Comparison of ENCODE assay signal across 15 cellular contexts in the genomic region with DNA sequence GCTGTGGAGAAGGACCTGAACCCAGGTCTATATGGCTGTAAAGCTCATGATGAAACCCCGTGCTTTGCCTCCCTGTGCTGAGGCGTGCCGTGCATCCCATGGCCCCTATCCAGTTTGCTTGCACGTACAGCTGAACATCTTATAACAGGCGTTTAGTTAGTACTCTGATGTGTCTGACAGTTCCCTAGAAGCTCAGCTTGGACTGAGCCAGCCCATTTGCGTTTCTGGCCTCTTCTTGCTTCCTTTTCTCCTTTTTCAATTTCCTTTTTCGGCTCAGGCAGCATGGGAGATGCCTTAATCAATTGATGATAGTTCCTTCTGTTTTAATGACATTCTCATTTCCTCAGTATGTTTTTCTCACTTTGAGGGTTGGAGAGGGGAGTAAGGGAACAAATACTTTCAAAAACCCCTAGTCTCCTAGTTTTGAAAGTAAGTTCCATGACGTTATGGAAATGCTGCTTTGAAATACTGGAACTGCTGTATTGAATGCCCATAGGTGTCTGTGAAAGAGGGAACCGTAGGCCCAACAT. TPM values are rescaled to one million over a fixed set of nuclear protein-coding genes. Genes with fewer than 3 reads are reported as not detected.
DNase-seq lines count a peak whose midpoint lies in the region; ATAC-seq and TF ChIP-seq lines count a peak whose summit lies in the region.
"Had no signal": no experiment of that assay in that cellular context is flagged by ENCODE, and none has a peak within 500 bp of the region (broad histone marks: within the 10 kb centered on the region; RNA-seq: fewer than 3 reads in every experiment).

No MANE protein-coding gene starts in this region.

- no peak for DNase-seq in HFFc6
- no peak for DNase-seq in adipocyte (ENCODE audit: low read depth)
- DNase-seq in hepatocyte (ENCODE audit: low spot score): no peak
- DNase-seq in spleen: no peak
- DNase-seq in activated CD4-positive, alpha-beta memory T cell treated with anti-CD3 and anti-CD28 coated beads, Interleukin-2, amount 10 ng/mL, durations not matched to agents 7 days and 5 days: no peak
- no peak for DNase-seq in 8988T
- no peak for DNase-seq in GM13977 (ENCODE audit: low spot score)
- DNase-seq: activated CD4-positive, CD25-positive, alpha-beta regulatory T cell treated with anti-CD3 and anti-CD28 coated beads, Interleukin-2, amount 50 U/mL, for 72 hours; activated T-cell treated with anti-CD3 and anti-CD28 coated beads, Interleukin-2, amount 50 U/mL, for 24 hours; DMS79 treated with DMSO at 0.1 percent for 48 hours; mesendoderm; NCI-H1417 had no signal

- peaks cover 36% of the 10 kb centered on the region for H3K4me1 Mint-ChIP-seq in HFFc6 (ENCODE audit: low read depth)
- peaks cover 26% of the 10 kb centered on the region for H3K4me1 Mint-ChIP-seq in activated CD4-positive, alpha-beta memory T cell treated with anti-CD3 and anti-CD28 coated beads, Interleukin-2, amount 10 ng/mL, durations not matched to agents 7 days and 5 days

- TF ChIP-seq CTCF in HFFc6 (IDR thresholded peaks at IDR 0.05) (no peak), hepatocyte (IDR thresholded peaks at IDR 0.05; ENCODE audit: poor library complexity) (no peak), spleen (IDR thresholded peaks at IDR 0.05 in 8 of 11, conservative IDR thresholded peaks at IDR 0.05 in 3 of 11) (no peak), GM13977 (IDR thresholded peaks at IDR 0.05; ENCODE audit: extremely low read depth, insufficient read depth, missing control alignments) (no peak)

- CTCF ChIA-PET in activated CD4-positive, alpha-beta memory T cell treated with anti-CD3 and anti-CD28 coated beads, Interleukin-2, amount 10 ng/mL, durations not matched to agents 7 days and 5 days (lab: Charles Lee): interaction anchor here (0.6 kb wide), 1 partner anchor 188 kb away, joined by 3 read pairs; no protein-coding TSS in a partner anchor

- no peaks in the 10 kb centered on the region for H3K36me3 Mint-ChIP-seq in HFFc6 (ENCODE audit: low read depth)
- peaks cover 46% of the 10 kb centered on the region for H3K36me3 Mint-ChIP-seq in activated CD4-positive, alpha-beta memory T cell treated with anti-CD3 and anti-CD28 coated beads, Interleukin-2, amount 10 ng/mL, durations not matched to agents 7 days and 5 days (ENCODE audit: low read depth)

- H3K27me3 Mint-ChIP-seq in HFFc6 (ENCODE audit: insufficient read depth): no peaks in the 10 kb centered on the region
- H3K27me3 Mint-ChIP-seq in activated CD4-positive, alpha-beta memory T cell treated with anti-CD3 and anti-CD28 coated beads, Interleukin-2, amount 10 ng/mL, durations not matched to agents 7 days and 5 days: no peaks in the 10 kb centered on the region
- H3K27me3 Mint-ChIP-seq: activated T-cell treated with anti-CD3 and anti-CD28 coated beads, Interleukin-2, amount 50 U/mL, for 24 hours had no signal

- no peak overlapping the region for H3K4me2 ChIP-seq in hepatocyte

- H4K20me1 ChIP-seq in hepatocyte (ENCODE audit: insufficient read depth, poor library complexity, severe bottlenecking): no peaks in the 10 kb centered on the region

- TF ChIP-seq POLR2A in spleen (IDR thresholded peaks at IDR 0.05): no peak

- H3K9me3 ChIP-seq in adipocyte (ENCODE audit: control insufficient read depth, low read length): no peaks in the 10 kb centered on the region
- no peaks in the 10 kb centered on the region for H3K9me3 ChIP-seq in hepatocyte (ENCODE audit: low read depth)
- no peaks in the 10 kb centered on the region for H3K9me3 ChIP-seq in spleen
- H3K9me3 ChIP-seq: colonic mucosa, thyroid gland had no signal

- peak overlapping the region; percentile 75 for H3K27ac ChIP-seq in hepatocyte
- peak overlapping the region in 5 of 8 donors; percentile 7 to 58 (median 56) for H3K27ac ChIP-seq in spleen
- H3K27ac ChIP-seq: colonic mucosa had no signal

- no peaks in the 10 kb centered on the region for H3K9me3 Mint-ChIP-seq in HFFc6
- H3K9me3 Mint-ChIP-seq in activated CD4-positive, alpha-beta memory T cell treated with anti-CD3 and anti-CD28 coated beads, Interleukin-2, amount 10 ng/mL, durations not matched to agents 7 days and 5 days: no peaks in the 10 kb centered on the region
- H3K9me3 Mint-ChIP-seq: activated T-cell treated with anti-CD3 and anti-CD28 coated beads, Interleukin-2, amount 50 U/mL, for 24 hours had no signal

- no peak overlapping the region for H2AFZ ChIP-seq in hepatocyte

- 89% methylated on average over 9 of the region's 9 CpGs for WGBS in hepatocyte (ENCODE audit: low lambda C conversion rate, missing lambda C conversion rate)
- WGBS in spleen, 5 donors: 71 to 78% (median 73%) methylated on average over 9 of the region's 9 CpGs

- in situ Hi-C loops in GM13977 (cut with MboI; ENCODE audit: low pct_unique_long_range_greater_than_20kb, low sequenced_read_pairs, unreplicated experiment): no loop called here

- POLR2A ChIA-PET in activated CD4-positive, alpha-beta memory T cell treated with anti-CD3 and anti-CD28 coated beads, Interleukin-2, amount 10 ng/mL, durations not matched to agents 7 days and 5 days (lab: Charles Lee): no interaction called here

- H3K27me3 ChIP-seq in adipocyte (replicated peaks; ENCODE audit: control insufficient read depth, insufficient read depth, low read length): no peaks in the 10 kb centered on the region
- H3K27me3 ChIP-seq in hepatocyte: no peaks in the 10 kb centered on the region
- no peaks in the 10 kb centered on the region for H3K27me3 ChIP-seq in spleen (replicated peaks in 1 of 7)
- H3K27me3 ChIP-seq: colonic mucosa, thyroid gland had no signal

- no peak for ATAC-seq in HG03571 (IDR thresholded peaks at IDR 0.05; ENCODE audit: unreplicated experiment)

- H3K9ac ChIP-seq in adipocyte (ENCODE audit: low read length): peak overlapping the region; percentile 73

- H3K4me3 Mint-ChIP-seq in HFFc6: no peak overlapping the region
- H3K4me3 Mint-ChIP-seq in activated CD4-positive, alpha-beta memory T cell treated with anti-CD3 and anti-CD28 coated beads, Interleukin-2, amount 10 ng/mL, durations not matched to agents 7 days and 5 days: no peak overlapping the region
- H3K4me3 Mint-ChIP-seq: activated T-cell treated with anti-CD3 and anti-CD28 coated beads, Interleukin-2, amount 50 U/mL, for 24 hours had no signal

- H3K4me3 ChIP-seq in adipocyte (ENCODE audit: low read length): peak overlapping the region; percentile 70
- H3K4me3 ChIP-seq in hepatocyte: no peak overlapping the region
- no peak overlapping the region for H3K4me3 ChIP-seq in spleen
- H3K4me3 ChIP-seq: colonic mucosa, thyroid gland had no signal

- peak overlapping the region; percentile 88 for H3K27ac Mint-ChIP-seq in HFFc6
- no peak overlapping the region for H3K27ac Mint-ChIP-seq in activated CD4-positive, alpha-beta memory T cell treated with anti-CD3 and anti-CD28 coated beads, Interleukin-2, amount 10 ng/mL, durations not matched to agents 7 days and 5 days
- H3K27ac Mint-ChIP-seq: activated T-cell treated with anti-CD3 and anti-CD28 coated beads, Interleukin-2, amount 50 U/mL, for 24 hours had no signal

- H3K9me2 ChIP-seq in hepatocyte (replicated peaks; ENCODE audit: insufficient read depth): no peaks in the 10 kb centered on the region

- intact Hi-C loops in spleen (cut with DNase I; ENCODE audit: low total_unique reads): no loop called here

- H3K79me2 ChIP-seq in hepatocyte: peaks cover 14% of the 10 kb centered on the region

- no peaks in the 10 kb centered on the region for H3K36me3 ChIP-seq in adipocyte (ENCODE audit: control insufficient read depth, insufficient read depth, low read length, severe bottlenecking)
- no peaks in the 10 kb centered on the region for H3K36me3 ChIP-seq in hepatocyte (replicated peaks; ENCODE audit: insufficient read depth, low read depth)
- peaks cover 0 to 5% (median 0%) of the 10 kb centered on the region in 6 donors for H3K36me3 ChIP-seq in spleen
- H3K36me3 ChIP-seq: colonic mucosa, thyroid gland had no signal

- H3K4me1 ChIP-seq in adipocyte (ENCODE audit: control insufficient read depth, insufficient read depth, low read length) (peaks cover 35% of the 10 kb centered on the region), hepatocyte (ENCODE audit: insufficient read depth) (peaks cover 4% of the 10 kb centered on the region), spleen (peaks cover 0 to 29% (median 17%) of the 10 kb centered on the region in 6 donors)
- H3K4me1 ChIP-seq: colonic mucosa, thyroid gland had no signal

RNA-seq across cellular contexts. Expression of a gene that starts 18.8 kb away (rescaled TPM):
- total RNA-seq in HFFc6 (2021; fragmentation: NEBNext Ultra II Directional; extraction: Animal tissue kit (Norgen Biotek cat#: 25700)): 1 to 10 TPM; 3.4 to 6.7 (median 5.3) TPM
- total RNA-seq in hepatocyte: 43.6 and 46.5 TPM in 2 replicates
- 14.6 and 15.6 TPM in 2 replicates for polyA plus RNA-seq in hepatocyte
- total RNA-seq in spleen: 10 to 100 TPM; 22.6 to 47.4 (median 28.1) TPM
- polyA plus RNA-seq in spleen: 1 to 10 TPM; 1.1 to 1.6 (median 1.5) TPM
- total RNA-seq in activated CD4-positive, alpha-beta memory T cell treated with anti-CD3 and anti-CD28 coated beads, Interleukin-2, amount 10 ng/mL, durations not matched to agents 7 days and 5 days: 10 to 100 TPM; 14.2 to 15.2 TPM
